In the genomic region with DNA sequence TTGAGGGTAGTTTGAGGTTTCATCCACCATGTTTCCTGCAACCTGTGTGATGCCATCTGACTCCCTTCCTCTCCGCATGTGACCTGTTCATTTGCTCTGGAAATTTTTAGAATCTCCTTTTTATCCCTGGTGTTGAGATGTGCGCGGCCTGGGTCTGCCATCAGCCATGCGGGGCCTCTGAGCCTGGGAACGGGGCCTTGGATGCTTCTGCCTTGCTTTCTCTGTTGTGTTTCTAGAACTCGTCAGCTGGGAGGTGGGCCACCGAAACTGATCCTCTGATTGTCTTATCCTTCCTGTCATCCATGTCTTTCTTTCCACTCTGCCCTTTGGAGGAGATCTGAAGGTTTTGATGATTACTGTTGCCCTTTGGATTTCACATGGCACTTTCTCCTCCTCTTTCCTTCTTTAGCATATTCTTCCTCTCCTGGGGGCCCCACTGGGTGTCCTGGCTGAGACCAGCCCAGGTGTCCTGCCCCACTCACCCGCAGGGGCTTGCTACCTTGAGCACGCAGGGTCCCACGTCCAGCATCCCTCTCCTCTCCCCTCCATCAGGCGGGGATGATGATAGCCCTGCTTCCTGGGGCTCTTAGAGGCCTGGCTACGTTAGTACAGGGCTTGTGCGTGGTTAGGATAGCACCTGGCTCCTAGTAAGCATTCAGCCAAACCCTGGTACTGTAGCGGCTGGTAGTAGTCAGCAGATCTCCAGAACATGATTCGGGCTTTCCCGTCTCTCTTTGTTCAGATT, we compare ENCODE assay signal across 16 cellular contexts. TPM values are rescaled to one million over a fixed set of nuclear protein-coding genes. Genes with fewer than 3 reads are reported as not detected.
DNase-seq lines count a peak whose midpoint lies in the region; ATAC-seq and TF ChIP-seq lines count a peak whose summit lies in the region.
"Had no signal": no experiment of that assay in that cellular context is flagged by ENCODE, and none has a peak within 500 bp of the region (broad histone marks: within the 10 kb centered on the region; RNA-seq: fewer than 3 reads in every experiment).

No MANE protein-coding gene starts in this region.

- H3K36me3 ChIP-seq in CD8-positive, alpha-beta T cell (ENCODE audit: insufficient read depth, low read length) = peaks cover 3% of the 10 kb centered on the region
- H3K36me3 ChIP-seq in endodermal cell (ENCODE audit: control insufficient read depth, insufficient read depth, low read length) (peaks cover 40% of the 10 kb centered on the region), parathyroid adenoma (ENCODE audit: control insufficient read depth, insufficient read depth, low read length) (no peaks in the 10 kb centered on the region), uterus (no peaks in the 10 kb centered on the region), GM23248 (ENCODE audit: low read depth) (no peaks in the 10 kb centered on the region)

- peak overlapping the region; percentile 13 for H3K27ac Mint-ChIP-seq in activated CD4-positive, alpha-beta memory T cell treated with anti-CD3 and anti-CD28 coated beads for 36 hours
- H3K27ac Mint-ChIP-seq in activated CD4-positive, alpha-beta memory T cell treated with anti-CD3 and anti-CD28 coated beads, Interleukin-2, amount 10 ng/mL, durations not matched to agents 7 days and 5 days = no peak overlapping the region
- peak overlapping the region; percentile 70 for H3K27ac Mint-ChIP-seq in CD8-positive, alpha-beta T cell
- H3K27ac Mint-ChIP-seq in endodermal cell = peak overlapping the region; percentile 6

- in situ Hi-C loops in GM23248 (cut with MboI) = no loop called here

- H3K4me3 Mint-ChIP-seq in activated CD4-positive, alpha-beta memory T cell treated with anti-CD3 and anti-CD28 coated beads for 36 hours = no peak overlapping the region
- H3K4me3 Mint-ChIP-seq in activated CD4-positive, alpha-beta memory T cell treated with anti-CD3 and anti-CD28 coated beads, Interleukin-2, amount 10 ng/mL, durations not matched to agents 7 days and 5 days = no peak overlapping the region
- no peak overlapping the region for H3K4me3 Mint-ChIP-seq in CD8-positive, alpha-beta T cell
- no peak overlapping the region for H3K4me3 Mint-ChIP-seq in endodermal cell

- H3K79me2 ChIP-seq in parathyroid adenoma (peaks cover 62% of the 10 kb centered on the region), GM23248 (ENCODE audit: insufficient read depth) (peaks cover 100% of the 10 kb centered on the region)

- no peaks in the 10 kb centered on the region for H3K9me3 ChIP-seq in CD8-positive, alpha-beta T cell (ENCODE audit: low read length)
- H3K9me3 ChIP-seq in endodermal cell (ENCODE audit: control insufficient read depth, low read length) (peaks cover 7% of the 10 kb centered on the region), parathyroid adenoma (ENCODE audit: control insufficient read depth, low read length) (no peaks in the 10 kb centered on the region), uterus (no peaks in the 10 kb centered on the region), GM23248 (ENCODE audit: low read depth) (no peaks in the 10 kb centered on the region)
- H3K9me3 ChIP-seq: MG63 had no signal

- no peaks in the 10 kb centered on the region for H3K27me3 Mint-ChIP-seq in activated CD4-positive, alpha-beta memory T cell treated with anti-CD3 and anti-CD28 coated beads for 36 hours
- no peaks in the 10 kb centered on the region for H3K27me3 Mint-ChIP-seq in activated CD4-positive, alpha-beta memory T cell treated with anti-CD3 and anti-CD28 coated beads, Interleukin-2, amount 10 ng/mL, durations not matched to agents 7 days and 5 days
- H3K27me3 Mint-ChIP-seq in CD8-positive, alpha-beta T cell (ENCODE audit: low read depth) = no peaks in the 10 kb centered on the region
- no peaks in the 10 kb centered on the region for H3K27me3 Mint-ChIP-seq in endodermal cell (ENCODE audit: insufficient read depth)
- H3K27me3 Mint-ChIP-seq: stimulated activated memory B cell treated with anti-CD40 and anti-IgM and Interleukin-4, amounts not matched to agents 10 μg/mL and 1 μg/mL and 100 μg/mL, for 72 hours had no signal

- WGBS in endodermal cell (ENCODE audit: insufficient coverage in 1 of 2, insufficient read length in 1 of 2), 2 experiments = 94 to 95% methylated on average over 14 to 16 of the region's 16 CpGs
- 91 to 93% methylated on average over 16 of the region's 16 CpGs for WGBS in GM23248 (ENCODE audit: low coverage in 1 of 2, low lambda C conversion rate in 2 of 2, missing lambda C conversion rate in 2 of 2), 2 experiments

- H3K9me3 Mint-ChIP-seq in activated CD4-positive, alpha-beta memory T cell treated with anti-CD3 and anti-CD28 coated beads for 36 hours = peaks cover 3% of the 10 kb centered on the region
- H3K9me3 Mint-ChIP-seq in activated CD4-positive, alpha-beta memory T cell treated with anti-CD3 and anti-CD28 coated beads, Interleukin-2, amount 10 ng/mL, durations not matched to agents 7 days and 5 days = peaks cover under 1% of the 10 kb centered on the region
- no peaks in the 10 kb centered on the region for H3K9me3 Mint-ChIP-seq in CD8-positive, alpha-beta T cell
- H3K9me3 Mint-ChIP-seq in endodermal cell = peaks cover 18% of the 10 kb centered on the region
- H3K9me3 Mint-ChIP-seq: stimulated activated memory B cell treated with anti-CD40 and anti-IgM and Interleukin-4, amounts not matched to agents 10 μg/mL and 1 μg/mL and 100 μg/mL, for 72 hours had no signal

- no peaks in the 10 kb centered on the region; the same call in 1 of the 2 replicates for H4K20me1 ChIP-seq in GM23248 (ENCODE audit: insufficient read depth)

- DNase-seq in activated CD4-positive, alpha-beta memory T cell treated with anti-CD3 and anti-CD28 coated beads for 36 hours = no peak
- DNase-seq in activated CD4-positive, alpha-beta memory T cell treated with anti-CD3 and anti-CD28 coated beads, Interleukin-2, amount 10 ng/mL, durations not matched to agents 7 days and 5 days = no peak
- no peak for DNase-seq in CD8-positive, alpha-beta T cell
- DNase-seq in endodermal cell = peak; percentile 34
- DNase-seq in NCI-H2107 (lab: John Stamatoyannopoulos, UW) = no peak
- DNase-seq in uterus = no peak
- DNase-seq in GM23248 = no peak
- DNase-seq: activated CD4-positive, alpha-beta T cell treated with anti-CD3 and anti-CD28 coated beads for 48 hours; MG63; NCI-H1694; T-helper 9 cell had no signal

- no peaks in the 10 kb centered on the region for H3K9me2 ChIP-seq in GM23248 (ENCODE audit: insufficient read depth)

- no peak overlapping the region for H3K4me3 ChIP-seq in CD8-positive, alpha-beta T cell (ENCODE audit: low read depth, low read length)
- H3K4me3 ChIP-seq in endodermal cell (ENCODE audit: low read length) (no peak overlapping the region), parathyroid adenoma (ENCODE audit: low read depth, low read length) (no peak overlapping the region), uterus (no peak overlapping the region), GM23248 (no peak overlapping the region)
- H3K4me3 ChIP-seq: GM12878, MG63, skin epidermis had no signal

- CTCF ChIA-PET in activated CD4-positive, alpha-beta memory T cell treated with anti-CD3 and anti-CD28 coated beads for 36 hours (lab: Charles Lee) = no interaction called here
- CTCF ChIA-PET in activated CD4-positive, alpha-beta memory T cell treated with anti-CD3 and anti-CD28 coated beads, Interleukin-2, amount 10 ng/mL, durations not matched to agents 7 days and 5 days (lab: Charles Lee) = no interaction called here
- CTCF ChIA-PET in CD8-positive, alpha-beta T cell (lab: Charles Lee) = no interaction called here

- peaks cover 52% of the 10 kb centered on the region for H3K4me1 ChIP-seq in CD8-positive, alpha-beta T cell (ENCODE audit: insufficient read depth, low read length)
- peaks cover 20% of the 10 kb centered on the region for H3K4me1 ChIP-seq in endodermal cell (ENCODE audit: control insufficient read depth, insufficient read depth, low read length)
- peaks cover 12% of the 10 kb centered on the region for H3K4me1 ChIP-seq in parathyroid adenoma
- no peaks in the 10 kb centered on the region for H3K4me1 ChIP-seq in uterus
- H3K4me1 ChIP-seq in GM23248 (ENCODE audit: insufficient read depth) = no peaks in the 10 kb centered on the region

- peaks cover 14% of the 10 kb centered on the region for H3K36me3 Mint-ChIP-seq in activated CD4-positive, alpha-beta memory T cell treated with anti-CD3 and anti-CD28 coated beads for 36 hours
- peaks cover 30% of the 10 kb centered on the region for H3K36me3 Mint-ChIP-seq in activated CD4-positive, alpha-beta memory T cell treated with anti-CD3 and anti-CD28 coated beads, Interleukin-2, amount 10 ng/mL, durations not matched to agents 7 days and 5 days (ENCODE audit: low read depth)
- H3K36me3 Mint-ChIP-seq in CD8-positive, alpha-beta T cell = peaks cover 39% of the 10 kb centered on the region
- H3K36me3 Mint-ChIP-seq in endodermal cell (ENCODE audit: low read depth) = peaks cover 24% of the 10 kb centered on the region

- TF ChIP-seq CTCF in CD8-positive, alpha-beta T cell (IDR thresholded peaks at IDR 0.05) = no peak
- TF ChIP-seq CTCF in endodermal cell (conservative IDR thresholded peaks at IDR 0.05) (no peak), parathyroid adenoma (IDR thresholded peaks at IDR 0.05) (no peak), uterus (IDR thresholded peaks at IDR 0.05) (no peak)

- ATAC-seq in CD8-positive, alpha-beta T cell = no peak
- ATAC-seq: GM12878; HepG2; stimulated activated memory B cell treated with anti-CD40 and anti-IgM and Interleukin-4, amounts not matched to agents 10 μg/mL and 1 μg/mL and 100 μg/mL, for 72 hours had no signal

- POLR2A ChIA-PET in activated CD4-positive, alpha-beta memory T cell treated with anti-CD3 and anti-CD28 coated beads for 36 hours (lab: Charles Lee) = no interaction called here
- POLR2A ChIA-PET in activated CD4-positive, alpha-beta memory T cell treated with anti-CD3 and anti-CD28 coated beads, Interleukin-2, amount 10 ng/mL, durations not matched to agents 7 days and 5 days (lab: Charles Lee) = no interaction called here
- POLR2A ChIA-PET in CD8-positive, alpha-beta T cell (lab: Charles Lee) = no interaction called here

- no peak overlapping the region for H3K4me2 ChIP-seq in parathyroid adenoma (ENCODE audit: low read length)
- no peak overlapping the region for H3K4me2 ChIP-seq in GM23248 (ENCODE audit: unreplicated experiment)

- H3K4me1 Mint-ChIP-seq in activated CD4-positive, alpha-beta memory T cell treated with anti-CD3 and anti-CD28 coated beads for 36 hours (ENCODE audit: low read depth) = peaks cover 75% of the 10 kb centered on the region
- peaks cover 67% of the 10 kb centered on the region for H3K4me1 Mint-ChIP-seq in activated CD4-positive, alpha-beta memory T cell treated with anti-CD3 and anti-CD28 coated beads, Interleukin-2, amount 10 ng/mL, durations not matched to agents 7 days and 5 days
- H3K4me1 Mint-ChIP-seq in CD8-positive, alpha-beta T cell (ENCODE audit: low read depth) = peaks cover 93% of the 10 kb centered on the region
- peaks cover 58% of the 10 kb centered on the region for H3K4me1 Mint-ChIP-seq in endodermal cell

- no peaks in the 10 kb centered on the region for H3K27me3 ChIP-seq in CD8-positive, alpha-beta T cell (ENCODE audit: insufficient read depth, low read length)
- no peaks in the 10 kb centered on the region for H3K27me3 ChIP-seq in endodermal cell (ENCODE audit: control insufficient read depth, insufficient read depth, low read length, poor library complexity, severe bottlenecking)
- H3K27me3 ChIP-seq in parathyroid adenoma (ENCODE audit: control insufficient read depth, insufficient read depth, low read length) = no peaks in the 10 kb centered on the region
- no peaks in the 10 kb centered on the region for H3K27me3 ChIP-seq in uterus
- no peaks in the 10 kb centered on the region for H3K27me3 ChIP-seq in GM23248 (replicated peaks; ENCODE audit: insufficient read depth)
- H3K27me3 ChIP-seq: MG63 had no signal

- intact Hi-C loops in activated CD4-positive, alpha-beta memory T cell treated with anti-CD3 and anti-CD28 coated beads for 36 hours (cut with micrococcal nuclease) = no loop called here
- intact Hi-C loops in CD8-positive, alpha-beta T cell (cut with DNase I, micrococcal nuclease) = no loop called here
- intact Hi-C loops in uterus (cut with DNase I; ENCODE audit: low total_unique reads) = no loop called here

- H2AFZ ChIP-seq in parathyroid adenoma (no peak overlapping the region), GM23248 (no peak overlapping the region)

- H3K9ac ChIP-seq in endodermal cell (ENCODE audit: extremely low read depth, low read length, poor library complexity, severe bottlenecking) = no peak overlapping the region
- no peak overlapping the region for H3K9ac ChIP-seq in parathyroid adenoma
- no peak overlapping the region for H3K9ac ChIP-seq in GM23248

- no peaks in the 10 kb centered on the region for H3F3A ChIP-seq in GM23248 (ENCODE audit: insufficient read depth)

- no peak for TF ChIP-seq POLR2A in uterus (IDR thresholded peaks at IDR 0.05)

- no peak overlapping the region for H3K27ac ChIP-seq in CD8-positive, alpha-beta T cell (ENCODE audit: low read depth, low read length)
- no peak overlapping the region for H3K27ac ChIP-seq in endodermal cell (ENCODE audit: low read depth, low read length)
- H3K27ac ChIP-seq in parathyroid adenoma = peak overlapping the region; percentile 15
- no peak overlapping the region for H3K27ac ChIP-seq in uterus
- H3K27ac ChIP-seq in GM23248 = no peak overlapping the region
- H3K27ac ChIP-seq: skin epidermis had no signal

RNA-seq across cellular contexts. Expression of a gene that starts 29.9 kb away (rescaled TPM):
- total RNA-seq in activated CD4-positive, alpha-beta memory T cell treated with anti-CD3 and anti-CD28 coated beads for 36 hours = 10 to 100 TPM; 31.9 to 32.3 TPM
- 10 to 100 TPM; 40.3 to 40.8 TPM for total RNA-seq in activated CD4-positive, alpha-beta memory T cell treated with anti-CD3 and anti-CD28 coated beads, Interleukin-2, amount 10 ng/mL, durations not matched to agents 7 days and 5 days
- 10 to 100 TPM; 28.4 to 28.5 TPM for total RNA-seq in CD8-positive, alpha-beta T cell
- total RNA-seq in endodermal cell (10 to 100 TPM; 35.5 to 37.5 TPM), uterus (10 to 100 TPM; 21.2 to 43.2 (median 36.3) TPM)
- 36.0 TPM for polyA plus RNA-seq in endodermal cell (2013, experiment 1 of 2)
- polyA plus RNA-seq in endodermal cell (2013, experiment 2 of 2) = 35.4 TPM
- 14.7 and 26.2 TPM in 2 replicates for total RNA-seq in GM23248 (2014; rRNA removed; shearing (Covaris generic))
- polyA plus RNA-seq in GM23248 (2016; fragmentation: Nextera tagmentation; extraction: Ambion mirVana) = 18.5 and 21.3 TPM in 2 replicates

RNA-seq across cellular contexts. Expression of a gene that starts 51.0 kb away (rescaled TPM):
- total RNA-seq in activated CD4-positive, alpha-beta memory T cell treated with anti-CD3 and anti-CD28 coated beads for 36 hours = 10 to 100 TPM; 84.9 to 86.9 TPM
- total RNA-seq in activated CD4-positive, alpha-beta memory T cell treated with anti-CD3 and anti-CD28 coated beads, Interleukin-2, amount 10 ng/mL, durations not matched to agents 7 days and 5 days = 10 to 100 TPM; 60.2 to 62.3 TPM
- total RNA-seq in CD8-positive, alpha-beta T cell = 10 to 100 TPM; 19.2 to 21.3 TPM
- total RNA-seq in endodermal cell (100 to 1,000 TPM in 1 of 2 donors, 10 to 100 TPM in 1; 93.5 to 108 TPM), uterus (100 to 1,000 TPM in 1 of 4 donors, 10 to 100 TPM in 3; 17.1 to 122 (median 31.6) TPM)
- polyA plus RNA-seq in endodermal cell (2013, experiment 1 of 2) = 149 TPM
- polyA plus RNA-seq in endodermal cell (2013, experiment 2 of 2) = 135 TPM
- 283 and 423 TPM in 2 replicates for total RNA-seq in GM23248 (2014; rRNA removed; shearing (Covaris generic))
- polyA plus RNA-seq in GM23248 (2016; fragmentation: Nextera tagmentation; extraction: Ambion mirVana) = 370 and 384 TPM in 2 replicates
